8 cellular contexts compared by ENCODE assay signal in genomic region chr15:99076555-99077308, GRCh38. TPM values are rescaled to one million over a fixed set of nuclear protein-coding genes. Genes with fewer than 3 reads are reported as not detected.
DNase-seq lines count a peak whose midpoint lies in the region; ATAC-seq and TF ChIP-seq lines count a peak whose summit lies in the region.

No MANE protein-coding gene starts in this region.

- H3K9me3 Mint-ChIP-seq in CD4-positive, CD25-positive, alpha-beta regulatory T cell: no peaks in the 10 kb centered on the region
- peaks cover under 1% of the 10 kb centered on the region; the same call in 1 of the 2 replicates for H3K9me3 Mint-ChIP-seq in WTC11

- ATAC-seq in CD4-positive, CD25-positive, alpha-beta regulatory T cell (ENCODE audit: low read depth in 2 of 2): peak in 1 of 2 donors; percentile 70
- peak; percentile 68 for ATAC-seq in GM19025 (IDR thresholded peaks at IDR 0.05; ENCODE audit: low read depth, unreplicated experiment)
- peak; percentile 87 for ATAC-seq in HG03175 (IDR thresholded peaks at IDR 0.05; ENCODE audit: unreplicated experiment)
- peak; percentile 94 for ATAC-seq in WTC11

- POLR2A ChIA-PET in WTC11 (lab: Charles Lee): interaction anchor here (0.7 kb wide), 1 partner anchor 16 kb away, joined by 3 read pairs; no protein-coding TSS in a partner anchor

- H3K36me3 ChIP-seq in CD4-positive, CD25-positive, alpha-beta regulatory T cell (ENCODE audit: control insufficient read depth, insufficient read depth, low read length): no peaks in the 10 kb centered on the region

- H3K27me3 Mint-ChIP-seq in CD4-positive, CD25-positive, alpha-beta regulatory T cell: peaks cover 19% of the 10 kb centered on the region
- no peaks in the 10 kb centered on the region for H3K27me3 Mint-ChIP-seq in WTC11 (ENCODE audit: low read depth)

- H3K4me1 ChIP-seq in CD4-positive, CD25-positive, alpha-beta regulatory T cell (ENCODE audit: control insufficient read depth, insufficient read depth, low read length, poor library complexity, severe bottlenecking): peaks cover 4% of the 10 kb centered on the region

- H3K4me3 Mint-ChIP-seq in CD4-positive, CD25-positive, alpha-beta regulatory T cell: peak overlapping the region; percentile 18 to 90 (median 82)
- H3K4me3 Mint-ChIP-seq in WTC11: peak overlapping the region; percentile 53

- peak; percentile 4 to 73 (median 56) for DNase-seq in CD4-positive, CD25-positive, alpha-beta regulatory T cell
- DNase-seq in NCI-H2196 (lab: John Stamatoyannopoulos, UW; ENCODE audit: unreplicated experiment) (peak; percentile 46), WTC11 (ENCODE audit: low spot score) (peak; percentile 50), lung microvascular endothelial cell (ENCODE audit: low read depth in 2 of 2) (peak; percentile 73 to 78)
- DNase-seq in effector CD8-positive, alpha-beta T cell (lab: John Stamatoyannopoulos, UW): peak; percentile 6
- DNase-seq in stimulated activated CD8-positive, alpha-beta memory T cell treated with anti-CD3 and anti-CD28 coated beads, Interleukin-15, amount 100 ng/mL, for 24 hours (ENCODE audit: low read depth): peak; percentile 6

- H3K9me3 ChIP-seq in CD4-positive, CD25-positive, alpha-beta regulatory T cell (ENCODE audit: control insufficient read depth in 2 of 2, low read length in 2 of 2): no peaks in the 10 kb centered on the region

- H3K27ac Mint-ChIP-seq in CD4-positive, CD25-positive, alpha-beta regulatory T cell: peak overlapping the region in 1 of 3 donors; percentile 63
- H3K27ac Mint-ChIP-seq in WTC11: no peak overlapping the region

- no peak overlapping the region for H3K27ac ChIP-seq in CD4-positive, CD25-positive, alpha-beta regulatory T cell (ENCODE audit: insufficient read depth, low read length, poor library complexity, severe bottlenecking)

- peaks cover 2% of the 10 kb centered on the region for H3K27me3 ChIP-seq in CD4-positive, CD25-positive, alpha-beta regulatory T cell (ENCODE audit: control insufficient read depth, insufficient read depth, low read length)

- H3K4me1 Mint-ChIP-seq in CD4-positive, CD25-positive, alpha-beta regulatory T cell: peaks cover 4 to 8% (median 7%) of the 10 kb centered on the region in 4 donors
- H3K4me1 Mint-ChIP-seq in WTC11: peaks cover 13% of the 10 kb centered on the region

- H3K36me3 Mint-ChIP-seq in CD4-positive, CD25-positive, alpha-beta regulatory T cell: no peaks in the 10 kb centered on the region
- H3K36me3 Mint-ChIP-seq in WTC11: no peaks in the 10 kb centered on the region

- CTCF ChIA-PET in WTC11 (lab: Charles Lee): interaction anchor here (0.6 to 2.4 kb wide), 37 partner anchors 8 to 633 kb away, joined by 3 to 12 read pairs (median 3); partner anchors contain the start of gene SYNM

- peak; percentile 86 for TF ChIP-seq CTCF in WTC11 (IDR thresholded peaks at IDR 0.05)

- H3K4me3 ChIP-seq in CD4-positive, CD25-positive, alpha-beta regulatory T cell (ENCODE audit: low read depth, low read length): peak overlapping the region; percentile 81

TF ChIP-seq in WTC11, 78 proteins besides CTCF, POLR2A, EP300 and RAD21 (continues in another document):
- TF ChIP-seq, protein P1, sequence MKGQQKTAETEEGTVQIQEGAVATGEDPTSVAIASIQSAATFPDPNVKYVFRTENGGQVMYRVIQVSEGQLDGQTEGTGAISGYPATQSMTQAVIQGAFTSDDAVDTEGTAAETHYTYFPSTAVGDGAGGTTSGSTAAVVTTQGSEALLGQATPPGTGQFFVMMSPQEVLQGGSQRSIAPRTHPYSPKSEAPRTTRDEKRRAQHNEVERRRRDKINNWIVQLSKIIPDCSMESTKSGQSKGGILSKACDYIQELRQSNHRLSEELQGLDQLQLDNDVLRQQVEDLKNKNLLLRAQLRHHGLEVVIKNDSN (CRISPR knock-in tag; IDR thresholded peaks at IDR 0.05): no peak
- TF ChIP-seq MAX (CRISPR knock-in tag; IDR thresholded peaks at IDR 0.05) (no peak), TEAD4 (CRISPR knock-in tag; IDR thresholded peaks at IDR 0.05) (no peak), ZNF121 (CRISPR knock-in tag; IDR thresholded peaks at IDR 0.05) (no peak), RORB (CRISPR knock-in tag; IDR thresholded peaks at IDR 0.05) (no peak), ESRRA (CRISPR knock-in tag; IDR thresholded peaks at IDR 0.05; ENCODE audit: borderline replicate concordance) (no peak), E2F1 (CRISPR knock-in tag; IDR thresholded peaks at IDR 0.05) (no peak), HMGA2 (CRISPR knock-in tag; IDR thresholded peaks at IDR 0.05) (no peak), FOXK1 (CRISPR knock-in tag; IDR thresholded peaks at IDR 0.05) (no peak), ZNF219 (CRISPR knock-in tag; IDR thresholded peaks at IDR 0.05; ENCODE audit: borderline replicate concordance) (no peak), NFYB (CRISPR knock-in tag; conservative IDR thresholded peaks at IDR 0.05; ENCODE audit: low read depth) (no peak), AFF4 (CRISPR knock-in tag; IDR thresholded peaks at IDR 0.05; ENCODE audit: borderline replicate concordance) (no peak), JUN (CRISPR knock-in tag; IDR thresholded peaks at IDR 0.05) (no peak), ATF1 (CRISPR knock-in tag; IDR thresholded peaks at IDR 0.05) (no peak), ZSCAN18 (CRISPR knock-in tag; IDR thresholded peaks at IDR 0.05) (no peak), FOXJ3 (CRISPR knock-in tag; IDR thresholded peaks at IDR 0.05; ENCODE audit: borderline replicate concordance) (no peak)

RNA-seq across cellular contexts. Expression of gene SYNM, which starts 28.1 kb away (rescaled TPM):
- total RNA-seq in CD4-positive, CD25-positive, alpha-beta regulatory T cell: 1.8 TPM
- under 1 TPM in 2 of 4 donors, not detected in 2; 0.13 to 0.41 TPM for polyA plus RNA-seq in CD4-positive, CD25-positive, alpha-beta regulatory T cell
- total RNA-seq in WTC11 (2021) (2.1 to 2.2 TPM (median 2.2 TPM) in 3 replicates), lung microvascular endothelial cell (43.4 and 62.7 TPM in 2 replicates)

Comparison
In these comparisons a context has a peak if more than half of its experiments do, and no peak if none do; other contexts are left out.
1. DNase-seq: peak in every context shown above with its lines; median percentile 76 in lung microvascular endothelial cell; 56 in CD4-positive, CD25-positive, alpha-beta regulatory T cell; 50 in WTC11; 46 in NCI-H2196; 6 in effector CD8-positive, alpha-beta T cell; 6 in stimulated activated CD8-positive, alpha-beta memory T cell treated with anti-CD3 and anti-CD28 coated beads, Interleukin-15, amount 100 ng/mL, for 24 hours.
2. RNA of gene SYNM, which starts 28.1 kb away (total RNA-seq): 43.4 to 62.7 TPM in lung microvascular endothelial cell; 2.1 to 2.2 TPM in WTC11 and 1.8 TPM in CD4-positive, CD25-positive, alpha-beta regulatory T cell (single experiment); every median in the first group is over 10 times any median in the second.